In the genomic region with DNA sequence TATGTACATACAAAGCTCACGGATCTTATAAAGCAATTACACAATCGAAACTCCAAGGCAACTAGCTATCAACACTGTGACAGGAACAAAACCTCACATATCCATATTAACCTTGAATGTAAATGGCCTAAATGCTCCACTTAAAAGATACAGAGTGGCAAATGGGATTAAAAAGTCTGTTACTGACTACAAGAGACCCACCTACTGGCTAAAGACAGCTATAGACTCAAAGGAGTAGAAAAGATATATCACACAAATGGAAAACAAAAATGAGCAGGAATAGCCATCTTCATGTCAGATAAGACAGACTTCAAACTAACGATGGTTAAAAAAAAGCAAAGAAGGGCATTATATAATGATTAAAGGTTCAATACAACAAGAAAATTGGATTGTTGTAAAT, we compare ENCODE assay signal across 16 cellular contexts.
DNase-seq lines count a peak whose midpoint lies in the region; ATAC-seq, FAIRE-seq and TF ChIP-seq lines count a peak whose summit lies in the region.
"Had no signal": no experiment of that assay in that cellular context is flagged by ENCODE, and none has a peak within 500 bp of the region (broad histone marks: within the 10 kb centered on the region; RNA-seq: fewer than 3 reads in every experiment).

No MANE protein-coding gene starts in this region.

- no peak overlapping the region for H2AFZ ChIP-seq in HCT116 (ENCODE audit: low read depth, low read length, poor library complexity, severe bottlenecking)

- H3K18ac ChIP-seq in mesendoderm (ENCODE audit: low read length): no peak overlapping the region

- H3K27me3 ChIP-seq in HCT116 (ENCODE audit: insufficient read depth, low read length): peaks cover 18% of the 10 kb centered on the region
- H3K27me3 ChIP-seq in mesendoderm (ENCODE audit: insufficient read depth, low read length, poor library complexity): no peaks in the 10 kb centered on the region
- H3K27me3 ChIP-seq: suprapubic skin had no signal

- no peak for FAIRE-seq in HTR-8/SVneo (lab: Jason Lieb, UNC)
- FAIRE-seq: TTC549 had no signal

- CTCF ChIA-PET in HCT116 (lab: Charles Lee): interaction anchor here (1.0 kb wide), 1 partner anchor 248 kb away, joined by 4 read pairs; no protein-coding TSS in a partner anchor

- H3K79me2 ChIP-seq in HCT116 (ENCODE audit: insufficient read depth, low read length): no peaks in the 10 kb centered on the region
- no peaks in the 10 kb centered on the region for H3K79me2 ChIP-seq in mesendoderm (ENCODE audit: control insufficient read depth, insufficient read depth, low read length)

- no peak overlapping the region for H3K4me2 ChIP-seq in HCT116 (ENCODE audit: low read length)
- no peak overlapping the region for H3K4me2 ChIP-seq in mesendoderm (ENCODE audit: low read length)
- H3K4me2 ChIP-seq: KMS-11 had no signal

- TF ChIP-seq CTCF in C4-2B (conservative IDR thresholded peaks at IDR 0.05) (peak; percentile 31), HCT116 (IDR thresholded peaks at IDR 0.05 in 2 of 3, conservative IDR thresholded peaks at IDR 0.05 in 1 of 3; ENCODE audit: borderline replicate concordance in 1 of 3, insufficient read depth in 1 of 3, low read depth in 2 of 3, low read length in 2 of 3) (peak; percentile 15 to 41 (median 27); a peak in 1 of 6 replicates)

- no peaks in the 10 kb centered on the region for H3K4me1 ChIP-seq in HCT116 (ENCODE audit: control insufficient read depth in 1 of 2, insufficient read depth in 2 of 2, low read length in 2 of 2)
- H3K4me1 ChIP-seq in mesendoderm (ENCODE audit: control insufficient read depth, low read depth, low read length): no peaks in the 10 kb centered on the region
- H3K4me1 ChIP-seq: suprapubic skin had no signal

- H3K27ac Mint-ChIP-seq in activated T-helper 17 cell treated with anti-CD3 and anti-CD28 coated beads, Interleukin-2, amount 50 U/mL, for 72 hours: no peak overlapping the region
- H3K27ac Mint-ChIP-seq: activated naive CD8-positive, alpha-beta T cell treated with anti-CD3 and anti-CD28 coated beads for 36 hours; CD8-positive, alpha-beta memory T cell had no signal

- H3K9me2 ChIP-seq in HCT116 (ENCODE audit: insufficient read depth): no peaks in the 10 kb centered on the region

- TF ChIP-seq RAD21 in HCT116 (IDR thresholded peaks at IDR 0.05; ENCODE audit: low read depth): peak; percentile 58

- H3K4me3 ChIP-seq in HCT116 (replicated peaks in 1 of 2; ENCODE audit: low read depth in 1 of 2, low read length in 2 of 2) (no peak overlapping the region), mesendoderm (ENCODE audit: low read length) (no peak overlapping the region)
- H3K4me3 ChIP-seq: suprapubic skin had no signal

- intact Hi-C loops in HCT116 (cut with micrococcal nuclease): no loop called here

- no peak overlapping the region for H4K8ac ChIP-seq in mesendoderm (ENCODE audit: low read depth, low read length)

- no peak overlapping the region for H2AK5ac ChIP-seq in mesendoderm (ENCODE audit: low read length)

- no peaks in the 10 kb centered on the region for H3K79me1 ChIP-seq in mesendoderm (ENCODE audit: low read length)

- no peak; the same call in 1 of the 2 replicates for ATAC-seq in HCT116
- no peak for ATAC-seq in activated T-helper 17 cell treated with anti-CD3 and anti-CD28 coated beads, Interleukin-2, amount 50 U/mL, for 72 hours (replicated peaks)

- H3K27ac ChIP-seq in C4-2B: no peak overlapping the region
- H3K27ac ChIP-seq in HCT116 (ENCODE audit: low read depth, low read length): no peak overlapping the region
- no peak overlapping the region for H3K27ac ChIP-seq in mesendoderm (ENCODE audit: low read depth, low read length)
- H3K27ac ChIP-seq: KMS-11, suprapubic skin had no signal

- no peak overlapping the region for H3K4me3 Mint-ChIP-seq in activated T-helper 17 cell treated with anti-CD3 and anti-CD28 coated beads, Interleukin-2, amount 50 U/mL, for 72 hours
- H3K4me3 Mint-ChIP-seq: activated naive CD8-positive, alpha-beta T cell treated with anti-CD3 and anti-CD28 coated beads for 36 hours; CD8-positive, alpha-beta memory T cell had no signal

- TF ChIP-seq POLR2A in HCT116 (IDR thresholded peaks at IDR 0.05; ENCODE audit: borderline replicate concordance, extremely low read depth, insufficient read depth, insufficient read length): no peak

- H2BK15ac ChIP-seq in mesendoderm (replicated peaks; ENCODE audit: low read depth): no peak overlapping the region

- BruUV-seq in HCT116 (replicated peaks; lab: Mats Ljungman, UMichigan): no TSS peak

- no peaks in the 10 kb centered on the region for H3K36me3 Mint-ChIP-seq in activated T-helper 17 cell treated with anti-CD3 and anti-CD28 coated beads, Interleukin-2, amount 50 U/mL, for 72 hours (ENCODE audit: low read depth)
- H3K36me3 Mint-ChIP-seq: activated naive CD8-positive, alpha-beta T cell treated with anti-CD3 and anti-CD28 coated beads for 36 hours; CD8-positive, alpha-beta memory T cell had no signal

- H4K5ac ChIP-seq in mesendoderm (ENCODE audit: low read length): no peak overlapping the region

- no peak overlapping the region for H2BK5ac ChIP-seq in mesendoderm (ENCODE audit: low read length)

- POLR2A ChIA-PET in HCT116 (lab: Charles Lee): no interaction called here

- peaks cover 15% of the 10 kb centered on the region for H3K27me3 Mint-ChIP-seq in activated T-helper 17 cell treated with anti-CD3 and anti-CD28 coated beads, Interleukin-2, amount 50 U/mL, for 72 hours

- WGBS in mesendoderm (ENCODE audit: extremely low coverage, insufficient coverage, low lambda C conversion rate): no CpG with 5 or more reads among the region's 3 CpGs

- H2BK120ac ChIP-seq in mesendoderm (ENCODE audit: low read depth, low read length): no peak overlapping the region

- peak; percentile 4 for DNase-seq in HCT116 (ENCODE audit: low read depth, low spot score)
- DNase-seq in RKO (ENCODE audit: low spot score): peak; percentile 54
- DNase-seq in mesendoderm: peak; percentile 31
- DNase-seq in AG20443 (ENCODE audit: low spot score): no peak
- DNase-seq in HTR-8/SVneo (ENCODE audit: insufficient read length, low spot score): no peak
- no peak for DNase-seq in HuH-7 (ENCODE audit: low spot score)
- DNase-seq: activated naive CD8-positive, alpha-beta T cell treated with anti-CD3 and anti-CD28 coated beads for 36 hours; CD8-positive, alpha-beta memory T cell; cerebellar nuclear complex; hippocampal formation; NCI-H2107 had no signal

- no peak overlapping the region for H3K56ac ChIP-seq in mesendoderm (ENCODE audit: low read length)

- H3K36me3 ChIP-seq in HCT116 (ENCODE audit: control insufficient read depth in 1 of 2, insufficient read depth in 2 of 2, low read length in 2 of 2) (no peaks in the 10 kb centered on the region), mesendoderm (ENCODE audit: control insufficient read depth, insufficient read depth, low read length) (no peaks in the 10 kb centered on the region)
- H3K36me3 ChIP-seq: suprapubic skin had no signal

- H3K9ac ChIP-seq in HCT116 (ENCODE audit: low read length) (no peak overlapping the region), mesendoderm (ENCODE audit: low read length) (no peak overlapping the region)
- H3K9ac ChIP-seq: KMS-11 had no signal

- no peaks in the 10 kb centered on the region for H3K9me3 ChIP-seq in HCT116 (ENCODE audit: control insufficient read depth in 1 of 2, insufficient read depth in 1 of 2, low read depth in 1 of 2, low read length in 2 of 2)
- H3K9me3 ChIP-seq: suprapubic skin had no signal

- no peak overlapping the region for H3K23ac ChIP-seq in mesendoderm (ENCODE audit: low read length)

- H3K9me3 Mint-ChIP-seq in activated T-helper 17 cell treated with anti-CD3 and anti-CD28 coated beads, Interleukin-2, amount 50 U/mL, for 72 hours: no peaks in the 10 kb centered on the region

- RAD21 ChIA-PET in HCT116 (lab: Charles Lee; ENCODE audit: low non-redundant PET in 1 of 2, low total read pairs in 2 of 2, uncharacterized antibody in 2 of 2, unreplicated experiment in 2 of 2): no interaction called here

- no peak overlapping the region for H3K4ac ChIP-seq in mesendoderm (ENCODE audit: low read depth, low read length)

- H3K4me1 Mint-ChIP-seq in activated T-helper 17 cell treated with anti-CD3 and anti-CD28 coated beads, Interleukin-2, amount 50 U/mL, for 72 hours: no peaks in the 10 kb centered on the region
- H3K4me1 Mint-ChIP-seq: activated naive CD8-positive, alpha-beta T cell treated with anti-CD3 and anti-CD28 coated beads for 36 hours; CD8-positive, alpha-beta memory T cell had no signal

- H4K20me1 ChIP-seq in HCT116 (ENCODE audit: insufficient read depth): no peaks in the 10 kb centered on the region

TF ChIP-seq in HCT116, 20 proteins besides CTCF, POLR2A, EP300 and RAD21 (continues in another document):
- no peak for TF ChIP-seq CEBPB (IDR thresholded peaks at IDR 0.05; ENCODE audit: low read depth)
- no peak for TF ChIP-seq SIN3A (IDR thresholded peaks at IDR 0.05; ENCODE audit: low read depth)
- no peak for TF ChIP-seq ATF3 (IDR thresholded peaks at IDR 0.05)
- TF ChIP-seq SRF (IDR thresholded peaks at IDR 0.05; ENCODE audit: low read depth): no peak
- no peak for TF ChIP-seq JUND (IDR thresholded peaks at IDR 0.05)
- TF ChIP-seq EGR1 (IDR thresholded peaks at IDR 0.05; ENCODE audit: low read depth): no peak
- no peak for TF ChIP-seq ZFX (IDR thresholded peaks at IDR 0.05)
- no peak for TF ChIP-seq TCF7L2 (IDR thresholded peaks at IDR 0.05; ENCODE audit: borderline replicate concordance, extremely low read depth, insufficient read depth, insufficient read length)
- TF ChIP-seq FOSL1 (IDR thresholded peaks at IDR 0.05; ENCODE audit: low read depth): no peak

Comparison
In these comparisons a context has a peak if more than half of its experiments do, and no peak if none do; other contexts are left out.
1. DNase-seq: peak in HCT116 (single experiment), RKO (single experiment) and mesendoderm (single experiment); none in AG20443 (single experiment), HTR-8/SVneo (single experiment) and HuH-7 (single experiment).